In genomic region chr14:21557084-21557901, GRCh38 we compare ENCODE assay signal across 8 cellular contexts. TPM values are rescaled to one million over a fixed set of nuclear protein-coding genes. Genes with fewer than 3 reads are reported as not detected.
A peak's percentile ranks its signal among the peaks of the same experiment; 100 is the strongest.
DNase-seq lines count a peak whose midpoint lies in the region; ATAC-seq and TF ChIP-seq lines count a peak whose summit lies in the region.

No MANE protein-coding gene starts in this region.

- TF ChIP-seq CTCF in HFFc6 (IDR thresholded peaks at IDR 0.05), result peak; percentile 95
- TF ChIP-seq CTCF in choroid plexus epithelial cell (conservative IDR thresholded peaks at IDR 0.05; ENCODE audit: low read depth, low read length), result peak; percentile 65

- peaks cover under 1% of the 10 kb centered on the region; the same call in 1 of the 2 replicates for H3K27me3 Mint-ChIP-seq in HFFc6 (ENCODE audit: insufficient read depth)

- H3K4me2 ChIP-seq in BLaER1, result peak overlapping the region; percentile 62

- peak overlapping the region; percentile 80 for H3K27ac Mint-ChIP-seq in HFFc6

- no peaks in the 10 kb centered on the region for H3K4me1 ChIP-seq in BLaER1

- H3K9me3 ChIP-seq in BLaER1, result no peaks in the 10 kb centered on the region

- peak; percentile 83 for DNase-seq in HFFc6
- peak; percentile 79 for DNase-seq in NCI-H345 treated with DMSO at 0.1 percent for 48 hours (lab: John Stamatoyannopoulos, UW; ENCODE audit: unreplicated experiment)
- peak; percentile 59 to 71 for DNase-seq in activated CD4-positive, alpha-beta T cell treated with anti-CD3 and anti-CD28 coated beads for 24 hours (ENCODE audit: low read depth in 2 of 2)
- peak; percentile 95 for DNase-seq in choroid plexus epithelial cell (ENCODE audit: low read depth)
- DNase-seq in kidney tubule cell (ENCODE audit: low spot score), result peak; percentile 83
- peak; percentile 79 for DNase-seq in stimulated activated CD4-positive, alpha-beta T cell treated with anti-CD3 and anti-CD28 coated beads, Interleukin-15, amount 100 ng/mL, for 24 hours

- no peak overlapping the region for H3K27ac ChIP-seq in BLaER1

- no peaks in the 10 kb centered on the region for H3K9me3 Mint-ChIP-seq in HFFc6

- no peaks in the 10 kb centered on the region for H3K27me3 ChIP-seq in BLaER1

- H3K4me3 ChIP-seq in BLaER1, result peak overlapping the region; percentile 32; the same call in 1 of the 2 replicates
- peak overlapping the region; percentile 33 for H3K4me3 ChIP-seq in choroid plexus epithelial cell (ENCODE audit: low read depth, low read length)

- H4K20me1 ChIP-seq in BLaER1, result no peaks in the 10 kb centered on the region

- H3K4me3 Mint-ChIP-seq in HFFc6, result peak overlapping the region; percentile 52

- H3K9ac ChIP-seq in BLaER1, result no peak overlapping the region

- H3K36me3 Mint-ChIP-seq in HFFc6 (ENCODE audit: low read depth), result no peaks in the 10 kb centered on the region

- ATAC-seq in HG02642 (IDR thresholded peaks at IDR 0.05; ENCODE audit: poor library complexity, unreplicated experiment), result no peak

- H3K36me3 ChIP-seq in BLaER1, result no peaks in the 10 kb centered on the region

- H3K4me1 Mint-ChIP-seq in HFFc6 (ENCODE audit: low read depth), result peaks cover 10% of the 10 kb centered on the region

RNA-seq across cellular contexts. Expression of gene OR10G3, which starts 22.6 kb away (rescaled TPM):
- total RNA-seq in HFFc6 (2021; fragmentation: NEBNext Ultra II Directional; extraction: Animal tissue kit (Norgen Biotek cat#: 25700)), result not detected

RNA-seq across cellular contexts. Expression of gene SALL2, which starts 31.1 kb away (rescaled TPM):
- total RNA-seq in HFFc6 (2021; fragmentation: NEBNext Ultra II Directional; extraction: Animal tissue kit (Norgen Biotek cat#: 25700)), result 1 to 10 TPM in 3 of 6 experiments, under 1 TPM in 3; 0.51 to 2.0 (median 0.99) TPM

RNA-seq across cellular contexts. Expression of gene METTL3, which starts 46.2 kb away (rescaled TPM):
- total RNA-seq in HFFc6 (2021; fragmentation: NEBNext Ultra II Directional; extraction: Animal tissue kit (Norgen Biotek cat#: 25700)), result 10 to 100 TPM; 28.8 to 37.5 (median 30.3) TPM
